In the genomic region with DNA sequence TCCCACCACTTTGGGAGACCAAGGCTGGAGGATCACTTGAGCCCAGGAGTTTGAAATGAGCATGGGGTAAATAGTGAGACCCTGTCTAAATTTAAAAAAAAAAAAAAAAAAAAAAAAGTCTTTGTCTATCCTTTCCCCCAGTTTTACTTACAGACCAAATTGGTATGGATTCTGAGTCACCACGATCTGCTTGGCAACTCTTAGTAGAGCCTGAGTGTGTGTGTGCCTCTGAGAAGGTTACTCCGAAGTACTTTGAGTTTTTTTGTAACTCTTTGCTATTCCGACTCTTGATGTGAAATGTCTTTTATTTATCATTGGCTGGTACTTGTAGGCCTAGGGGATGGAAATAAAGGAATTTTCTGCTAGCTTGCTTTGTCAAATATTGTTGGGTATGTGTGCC, we compare ENCODE assay signal across 16 cellular contexts.
DNase-seq lines count a peak whose midpoint lies in the region; ATAC-seq and TF ChIP-seq lines count a peak whose summit lies in the region.
"Had no signal": no experiment of that assay in that cellular context is flagged by ENCODE, and none has a peak within 500 bp of the region (broad histone marks: within the 10 kb centered on the region; RNA-seq: fewer than 3 reads in every experiment).

No MANE protein-coding gene starts in this region.

- WGBS in GM23248 (ENCODE audit: low coverage in 1 of 2, low lambda C conversion rate in 2 of 2, missing lambda C conversion rate in 2 of 2), 2 experiments, result 71 to 72% methylated on average over 3 of the region's 3 CpGs

- TF ChIP-seq CTCF in WTC11 (IDR thresholded peaks at IDR 0.05) (no peak), retinal pigment epithelial cell (conservative IDR thresholded peaks at IDR 0.05; ENCODE audit: low read depth, low read length) (no peak)

- H3K9ac ChIP-seq in GM23248, result no peak overlapping the region

- H3K27me3 ChIP-seq in GM23248 (replicated peaks; ENCODE audit: insufficient read depth), result no peaks in the 10 kb centered on the region

- peaks cover 42% of the 10 kb centered on the region for H3K36me3 Mint-ChIP-seq in WTC11

- no peaks in the 10 kb centered on the region for H3K27me3 Mint-ChIP-seq in WTC11 (ENCODE audit: low read depth)

- no peak overlapping the region for H2AFZ ChIP-seq in GM23248

- POLR2A ChIA-PET in WTC11 (lab: Charles Lee), result no interaction called here

- peaks cover 11% of the 10 kb centered on the region; the same call in 1 of the 2 replicates for H3K36me3 ChIP-seq in GM23248 (ENCODE audit: low read depth)

- no peaks in the 10 kb centered on the region for H3K9me3 Mint-ChIP-seq in WTC11

- no peak overlapping the region for H3K27ac ChIP-seq in GM23248
- H3K27ac ChIP-seq: HL-60 had no signal

- no peak for ATAC-seq in WTC11
- ATAC-seq in GM21367 (IDR thresholded peaks at IDR 0.05; ENCODE audit: unreplicated experiment), result no peak

- in situ Hi-C loops in GM23248 (cut with MboI), result no loop called here

- no peaks in the 10 kb centered on the region for H3K9me3 ChIP-seq in GM23248 (ENCODE audit: low read depth)

- peak; percentile 55 for DNase-seq in GM23248
- DNase-seq in WTC11 (ENCODE audit: low spot score), result no peak
- peak; percentile 36 for DNase-seq in fibroblast of gingiva (ENCODE audit: low read depth)
- peak; percentile 30 for DNase-seq in retinal pigment epithelial cell (ENCODE audit: low read depth)
- DNase-seq in activated naive CD4-positive, alpha-beta T cell treated with anti-CD3 and anti-CD28 coated beads, Interleukin-2, amount 50 U/mL, for 16 hours, result no peak
- DNase-seq in NCI-H2081 treated with DMSO at 0.1 percent for 48 hours (lab: John Stamatoyannopoulos, UW), result no peak
- DNase-seq: AML-193; DMS79 treated with DMSO at 0.1 percent for 48 hours; KBM-7; NCI-H1092; NCI-H2107; NCI-H226; NCI-H526 treated with DMSO at 0.1 percent for 48 hours; NK-92 treated with Interleukin-12 subunit alpha and Interleukin-12 subunit beta, amount 100 ng/mL, for 24 hours had no signal

- H3K4me1 Mint-ChIP-seq in WTC11, result peaks cover 12% of the 10 kb centered on the region

- H3K4me3 Mint-ChIP-seq in WTC11, result no peak overlapping the region

- no peaks in the 10 kb centered on the region for H3K9me2 ChIP-seq in GM23248 (ENCODE audit: insufficient read depth)

- H3K79me2 ChIP-seq in GM23248 (ENCODE audit: insufficient read depth), result peaks cover 82% of the 10 kb centered on the region

- H3K4me2 ChIP-seq in GM23248 (ENCODE audit: unreplicated experiment), result no peak overlapping the region

- H3K4me3 ChIP-seq in GM23248, result no peak overlapping the region
- no peak overlapping the region for H3K4me3 ChIP-seq in retinal pigment epithelial cell (ENCODE audit: low read length)

- 0 out of 2 replicates have a peak overlapping the region, but pooled peaks have one; percentile 40 for H3K27ac Mint-ChIP-seq in WTC11

- no peaks in the 10 kb centered on the region for H4K20me1 ChIP-seq in GM23248 (ENCODE audit: insufficient read depth)

- H3F3A ChIP-seq in GM23248 (ENCODE audit: insufficient read depth), result peaks cover 2% of the 10 kb centered on the region; the same call in 1 of the 2 replicates

- H3K4me1 ChIP-seq in GM23248 (ENCODE audit: insufficient read depth), result peaks cover 6% of the 10 kb centered on the region

- CTCF ChIA-PET in WTC11 (lab: Charles Lee), result no interaction called here

TF ChIP-seq in WTC11, 78 proteins besides CTCF, POLR2A, EP300 and RAD21 (continues in another document):
- no peak for TF ChIP-seq GABPB1 (CRISPR knock-in tag; IDR thresholded peaks at IDR 0.05)
- TF ChIP-seq, protein P1, sequence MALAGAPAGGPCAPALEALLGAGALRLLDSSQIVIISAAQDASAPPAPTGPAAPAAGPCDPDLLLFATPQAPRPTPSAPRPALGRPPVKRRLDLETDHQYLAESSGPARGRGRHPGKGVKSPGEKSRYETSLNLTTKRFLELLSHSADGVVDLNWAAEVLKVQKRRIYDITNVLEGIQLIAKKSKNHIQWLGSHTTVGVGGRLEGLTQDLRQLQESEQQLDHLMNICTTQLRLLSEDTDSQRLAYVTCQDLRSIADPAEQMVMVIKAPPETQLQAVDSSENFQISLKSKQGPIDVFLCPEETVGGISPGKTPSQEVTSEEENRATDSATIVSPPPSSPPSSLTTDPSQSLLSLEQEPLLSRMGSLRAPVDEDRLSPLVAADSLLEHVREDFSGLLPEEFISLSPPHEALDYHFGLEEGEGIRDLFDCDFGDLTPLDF (CRISPR knock-in tag; IDR thresholded peaks at IDR 0.05), result no peak
- no peak for TF ChIP-seq ETV6 (CRISPR knock-in tag; IDR thresholded peaks at IDR 0.05)
- no peak for TF ChIP-seq OVOL2 (CRISPR knock-in tag; IDR thresholded peaks at IDR 0.05; ENCODE audit: borderline replicate concordance)
- no peak for TF ChIP-seq SMAD3 (CRISPR knock-in tag; IDR thresholded peaks at IDR 0.05; ENCODE audit: borderline replicate concordance)
- TF ChIP-seq ZNF232 (CRISPR knock-in tag; IDR thresholded peaks at IDR 0.05), result no peak
- no peak for TF ChIP-seq ZNF671 (CRISPR knock-in tag; IDR thresholded peaks at IDR 0.05)
- TF ChIP-seq, protein P2, sequence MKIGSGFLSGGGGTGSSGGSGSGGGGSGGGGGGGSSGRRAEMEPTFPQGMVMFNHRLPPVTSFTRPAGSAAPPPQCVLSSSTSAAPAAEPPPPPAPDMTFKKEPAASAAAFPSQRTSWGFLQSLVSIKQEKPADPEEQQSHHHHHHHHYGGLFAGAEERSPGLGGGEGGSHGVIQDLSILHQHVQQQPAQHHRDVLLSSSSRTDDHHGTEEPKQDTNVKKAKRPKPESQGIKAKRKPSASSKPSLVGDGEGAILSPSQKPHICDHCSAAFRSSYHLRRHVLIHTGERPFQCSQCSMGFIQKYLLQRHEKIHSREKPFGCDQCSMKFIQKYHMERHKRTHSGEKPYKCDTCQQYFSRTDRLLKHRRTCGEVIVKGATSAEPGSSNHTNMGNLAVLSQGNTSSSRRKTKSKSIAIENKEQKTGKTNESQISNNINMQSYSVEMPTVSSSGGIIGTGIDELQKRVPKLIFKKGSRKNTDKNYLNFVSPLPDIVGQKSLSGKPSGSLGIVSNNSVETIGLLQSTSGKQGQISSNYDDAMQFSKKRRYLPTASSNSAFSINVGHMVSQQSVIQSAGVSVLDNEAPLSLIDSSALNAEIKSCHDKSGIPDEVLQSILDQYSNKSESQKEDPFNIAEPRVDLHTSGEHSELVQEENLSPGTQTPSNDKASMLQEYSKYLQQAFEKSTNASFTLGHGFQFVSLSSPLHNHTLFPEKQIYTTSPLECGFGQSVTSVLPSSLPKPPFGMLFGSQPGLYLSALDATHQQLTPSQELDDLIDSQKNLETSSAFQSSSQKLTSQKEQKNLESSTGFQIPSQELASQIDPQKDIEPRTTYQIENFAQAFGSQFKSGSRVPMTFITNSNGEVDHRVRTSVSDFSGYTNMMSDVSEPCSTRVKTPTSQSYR (CRISPR knock-in tag; IDR thresholded peaks at IDR 0.05), result no peak
- no peak for TF ChIP-seq ZNF138 (CRISPR knock-in tag; conservative IDR thresholded peaks at IDR 0.05)
- TF ChIP-seq ZNF396 (CRISPR knock-in tag; IDR thresholded peaks at IDR 0.05; ENCODE audit: borderline replicate concordance), result no peak
- TF ChIP-seq JUN (CRISPR knock-in tag; IDR thresholded peaks at IDR 0.05), result no peak
- TF ChIP-seq TP53 (CRISPR knock-in tag; IDR thresholded peaks at IDR 0.05), result no peak
- no peak for TF ChIP-seq PRDM15 (CRISPR knock-in tag; IDR thresholded peaks at IDR 0.05)
- TF ChIP-seq, protein P3, sequence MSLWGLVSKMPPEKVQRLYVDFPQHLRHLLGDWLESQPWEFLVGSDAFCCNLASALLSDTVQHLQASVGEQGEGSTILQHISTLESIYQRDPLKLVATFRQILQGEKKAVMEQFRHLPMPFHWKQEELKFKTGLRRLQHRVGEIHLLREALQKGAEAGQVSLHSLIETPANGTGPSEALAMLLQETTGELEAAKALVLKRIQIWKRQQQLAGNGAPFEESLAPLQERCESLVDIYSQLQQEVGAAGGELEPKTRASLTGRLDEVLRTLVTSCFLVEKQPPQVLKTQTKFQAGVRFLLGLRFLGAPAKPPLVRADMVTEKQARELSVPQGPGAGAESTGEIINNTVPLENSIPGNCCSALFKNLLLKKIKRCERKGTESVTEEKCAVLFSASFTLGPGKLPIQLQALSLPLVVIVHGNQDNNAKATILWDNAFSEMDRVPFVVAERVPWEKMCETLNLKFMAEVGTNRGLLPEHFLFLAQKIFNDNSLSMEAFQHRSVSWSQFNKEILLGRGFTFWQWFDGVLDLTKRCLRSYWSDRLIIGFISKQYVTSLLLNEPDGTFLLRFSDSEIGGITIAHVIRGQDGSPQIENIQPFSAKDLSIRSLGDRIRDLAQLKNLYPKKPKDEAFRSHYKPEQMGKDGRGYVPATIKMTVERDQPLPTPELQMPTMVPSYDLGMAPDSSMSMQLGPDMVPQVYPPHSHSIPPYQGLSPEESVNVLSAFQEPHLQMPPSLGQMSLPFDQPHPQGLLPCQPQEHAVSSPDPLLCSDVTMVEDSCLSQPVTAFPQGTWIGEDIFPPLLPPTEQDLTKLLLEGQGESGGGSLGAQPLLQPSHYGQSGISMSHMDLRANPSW (CRISPR knock-in tag; conservative IDR thresholded peaks at IDR 0.05; ENCODE audit: low read depth), result no peak
- TF ChIP-seq NR1H2 (CRISPR knock-in tag; IDR thresholded peaks at IDR 0.05), result no peak
- TF ChIP-seq ZNF423 (CRISPR knock-in tag; IDR thresholded peaks at IDR 0.05), result no peak

Comparison
In these comparisons a context has a peak if more than half of its experiments do, and no peak if none do; other contexts are left out.
1. DNase-seq: peak in GM23248 (single experiment), fibroblast of gingiva (single experiment) and retinal pigment epithelial cell (single experiment); none in WTC11 (single experiment), activated naive CD4-positive, alpha-beta T cell treated with anti-CD3 and anti-CD28 coated beads, Interleukin-2, amount 50 U/mL, for 16 hours (single experiment) and NCI-H2081 treated with DMSO at 0.1 percent for 48 hours (single experiment).